1 cellular context compared by ENCODE assay signal in the genomic region with DNA sequence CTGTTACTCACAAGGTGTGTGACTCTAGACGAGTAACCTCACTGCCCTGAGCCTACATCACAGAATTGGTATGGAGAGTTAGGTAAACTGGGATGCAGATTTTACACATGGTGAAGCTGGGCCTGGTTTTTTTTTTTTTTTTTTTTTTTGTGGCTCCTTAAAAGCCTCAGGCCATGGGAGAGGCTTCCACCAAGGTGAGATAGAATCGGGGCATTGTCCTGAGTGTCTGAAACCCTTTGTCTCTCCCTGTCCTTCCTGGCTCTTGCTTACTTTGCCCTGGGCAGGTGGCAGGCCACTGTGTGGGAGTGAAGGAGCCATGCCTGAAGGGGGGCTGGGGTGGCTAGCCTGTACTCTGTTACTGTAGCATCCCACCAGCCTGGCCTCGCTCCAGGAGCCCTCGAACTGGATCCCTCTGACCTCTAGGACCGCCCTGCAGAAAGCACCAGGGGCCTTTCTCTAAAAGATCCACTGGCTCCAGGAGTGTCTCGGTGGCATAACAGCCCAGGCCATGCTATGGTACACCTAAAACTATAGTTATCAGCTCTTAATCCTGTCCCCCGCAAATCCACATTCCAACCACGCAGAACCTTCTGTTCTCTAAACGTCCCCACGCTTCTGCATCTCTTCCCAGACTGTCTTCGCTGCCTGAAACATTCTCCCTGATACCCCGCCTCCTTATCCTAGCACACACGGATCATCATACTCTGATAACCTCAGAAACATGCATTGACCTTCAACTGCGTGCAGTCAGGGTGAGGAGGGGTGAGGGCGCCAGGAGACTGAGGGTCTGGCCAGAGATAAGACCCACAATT.
TF ChIP-seq lines count a peak whose summit lies in the region.

No MANE protein-coding gene starts in this region.

TF ChIP-seq in H1, 55 proteins besides CTCF, POLR2A, EP300 and RAD21:
- TF ChIP-seq RNF2 (IDR thresholded peaks at IDR 0.05; ENCODE audit: borderline replicate concordance, low read depth, low read length, missing control alignments, poor library complexity, severe bottlenecking) (no peak), GTF2F1 (IDR thresholded peaks at IDR 0.05; ENCODE audit: borderline replicate concordance, low read depth, low read length) (no peak), KDM1A (IDR thresholded peaks at IDR 0.05; ENCODE audit: borderline replicate concordance, low read length) (no peak), SP2 (IDR thresholded peaks at IDR 0.05; ENCODE audit: low read length) (no peak), TAF7 (optimal IDR thresholded peaks at IDR 0.05; ENCODE audit: borderline replicate concordance, low read depth, low read length) (no peak), TBP (IDR thresholded peaks at IDR 0.05; ENCODE audit: low read depth, low read length) (no peak), EZH2 (IDR thresholded peaks at IDR 0.05; ENCODE audit: low read depth, low read length, severe bottlenecking) (no peak), CBX5 (IDR thresholded peaks at IDR 0.05; ENCODE audit: low read depth, low read length) (no peak), CHD7 (IDR thresholded peaks at IDR 0.05; ENCODE audit: insufficient replicate concordance, low read length) (no peak), TAF1 (IDR thresholded peaks at IDR 0.05; ENCODE audit: low read depth, low read length) (no peak), HDAC2 (IDR thresholded peaks at IDR 0.05; ENCODE audit: borderline replicate concordance in 1 of 2, low read depth in 2 of 2, low read length in 2 of 2) (no peak), CEBPB (IDR thresholded peaks at IDR 0.05; ENCODE audit: low read depth, low read length) (no peak)
TF ChIP-seq in H1: peak in this region for 0.
